Comparison of ENCODE assay signal across 8 cellular contexts in genomic region chr16:2196162-2196980, GRCh38. TPM values are rescaled to one million over a fixed set of nuclear protein-coding genes. Genes with fewer than 3 reads are reported as not detected.
A peak's percentile ranks its signal among the peaks of the same experiment; 100 is the strongest.
DNase-seq lines count a peak whose midpoint lies in the region; FAIRE-seq and TF ChIP-seq lines count a peak whose summit lies in the region.

TSS of gene CASKIN1 (minus strand) at chr16:2196605. CDS start at chr16:2196432, 173 bp downstream.

- DNase-seq in GM13976 (ENCODE audit: low spot score) (peak; percentile 67), immature natural killer cell (no peak), urothelium cell line (ENCODE audit: low spot score) (peak; percentile 52), erythroblast (lab: John Stamatoyannopoulos, UW) (no peak), activated gamma-delta T cell (lab: John Stamatoyannopoulos, UW) (no peak)
- no peak for DNase-seq in activated T-helper 2 cell treated with anti-CD3 and anti-CD28 coated beads, Interferon-gamma antibody, Interleukin-2, Interleukin-4, amounts not matched to agents 10 μg/mL and 5 μg/mL and 100 μg/mL, durations not matched to agents 14 hours and 24 hours and 36 hours (ENCODE audit: low spot score)
- DNase-seq in stimulated activated CD4-positive, alpha-beta T cell treated with anti-CD3 and anti-CD28 coated beads, Interleukin-1b, Interleukin-23, amount 100 ng/mL, for 48 hours = no peak

- peak within 1 kb of the TSS; percentile 56; the same call in 1 of the 2 replicates for H3K4me3 ChIP-seq in ACC112 (ENCODE audit: low read depth, low read length)

- H3K79me2 ChIP-seq in ACC112 (ENCODE audit: control insufficient read depth, insufficient read depth, low read length, unreplicated experiment) = no peaks in the 10 kb centered on the region

- H3K4me1 ChIP-seq in ACC112 (ENCODE audit: control insufficient read depth, insufficient read depth, low read length, unreplicated experiment) = no peaks in the 10 kb centered on the region

- TF ChIP-seq CTCF in GM13976 (IDR thresholded peaks at IDR 0.05; ENCODE audit: borderline replicate concordance, control extremely low read depth, extremely low read depth, insufficient read depth, missing control alignments) = no peak

- no peak within 1 kb of the TSS for H2AFZ ChIP-seq in ACC112 (ENCODE audit: low read length, unreplicated experiment)

- peaks cover 41% of the 10 kb centered on the region for H3K27me3 Mint-ChIP-seq in activated T-helper 2 cell treated with anti-CD3 and anti-CD28 coated beads, Interferon-gamma antibody, Interleukin-2, Interleukin-4, amounts not matched to agents 10 μg/mL and 5 μg/mL and 100 μg/mL, durations not matched to agents 14 hours and 24 hours and 36 hours (ENCODE audit: low read depth)
- peaks cover 4 to 18% (median 10%) of the 10 kb centered on the region in 3 donors for H3K27me3 Mint-ChIP-seq in immature natural killer cell (ENCODE audit: low read depth in 3 of 3)

- peaks cover 49% of the 10 kb centered on the region for H3K27me3 ChIP-seq in ACC112 (ENCODE audit: insufficient read depth, low read length)

- TF ChIP-seq POLR2A in erythroblast (IDR thresholded peaks at IDR 0.05; ENCODE audit: low read length) = no peak

- no peaks in the 10 kb centered on the region for H3K9me3 Mint-ChIP-seq in activated T-helper 2 cell treated with anti-CD3 and anti-CD28 coated beads, Interferon-gamma antibody, Interleukin-2, Interleukin-4, amounts not matched to agents 10 μg/mL and 5 μg/mL and 100 μg/mL, durations not matched to agents 14 hours and 24 hours and 36 hours
- H3K9me3 Mint-ChIP-seq in immature natural killer cell = no peaks in the 10 kb centered on the region

- no peaks in the 10 kb centered on the region for H3K36me3 ChIP-seq in ACC112 (ENCODE audit: insufficient read depth, low read length)

- FAIRE-seq in urothelium cell line (lab: Jason Lieb, UNC) = peak; percentile 9

- H3K27ac Mint-ChIP-seq in activated T-helper 2 cell treated with anti-CD3 and anti-CD28 coated beads, Interferon-gamma antibody, Interleukin-2, Interleukin-4, amounts not matched to agents 10 μg/mL and 5 μg/mL and 100 μg/mL, durations not matched to agents 14 hours and 24 hours and 36 hours = no peak within 1 kb of the TSS
- no peak within 1 kb of the TSS for H3K27ac Mint-ChIP-seq in immature natural killer cell

- H3K4me3 Mint-ChIP-seq in activated T-helper 2 cell treated with anti-CD3 and anti-CD28 coated beads, Interferon-gamma antibody, Interleukin-2, Interleukin-4, amounts not matched to agents 10 μg/mL and 5 μg/mL and 100 μg/mL, durations not matched to agents 14 hours and 24 hours and 36 hours (ENCODE audit: low read depth) = peak within 1 kb of the TSS; percentile 47
- peak within 1 kb of the TSS; percentile 15 to 62 (median 49) for H3K4me3 Mint-ChIP-seq in immature natural killer cell

- no peak within 1 kb of the TSS for H3K27ac ChIP-seq in ACC112 (ENCODE audit: low read depth, low read length)

- in situ Hi-C loops in GM13976 (cut with MboI; ENCODE audit: low sequenced_read_pairs, unreplicated experiment) = no loop called here

- no peaks in the 10 kb centered on the region for H3K4me1 Mint-ChIP-seq in activated T-helper 2 cell treated with anti-CD3 and anti-CD28 coated beads, Interferon-gamma antibody, Interleukin-2, Interleukin-4, amounts not matched to agents 10 μg/mL and 5 μg/mL and 100 μg/mL, durations not matched to agents 14 hours and 24 hours and 36 hours (ENCODE audit: low read depth)
- peaks cover 0 to 5% of the 10 kb centered on the region in 2 donors for H3K4me1 Mint-ChIP-seq in immature natural killer cell

- intact Hi-C loops in activated T-helper 2 cell treated with anti-CD3 and anti-CD28 coated beads, Interferon-gamma antibody, Interleukin-2, Interleukin-4, amounts not matched to agents 10 μg/mL and 5 μg/mL and 100 μg/mL, durations not matched to agents 14 hours and 24 hours and 36 hours (cut with micrococcal nuclease) = no loop called here

- H3K36me3 Mint-ChIP-seq in activated T-helper 2 cell treated with anti-CD3 and anti-CD28 coated beads, Interferon-gamma antibody, Interleukin-2, Interleukin-4, amounts not matched to agents 10 μg/mL and 5 μg/mL and 100 μg/mL, durations not matched to agents 14 hours and 24 hours and 36 hours (ENCODE audit: low read depth) = no peaks in the 10 kb centered on the region
- H3K36me3 Mint-ChIP-seq in immature natural killer cell = peaks cover 0 to 5% (median 0%) of the 10 kb centered on the region in 3 donors

RNA-seq across cellular contexts. Expression of gene CASKIN1, which starts in this region (rescaled TPM):
- 0.48 and 1.0 TPM in 2 replicates for total RNA-seq in activated T-helper 2 cell treated with anti-CD3 and anti-CD28 coated beads, Interferon-gamma antibody, Interleukin-2, Interleukin-4, amounts not matched to agents 10 μg/mL and 5 μg/mL and 100 μg/mL, durations not matched to agents 14 hours and 24 hours and 36 hours
- not detected for polyA plus RNA-seq in immature natural killer cell

Comparison
In these comparisons a context has a peak if more than half of its experiments do, and no peak if none do; other contexts are left out.
1. DNase-seq: peak in GM13976 (single experiment) and urothelium cell line (single experiment); none in activated T-helper 2 cell treated with anti-CD3 and anti-CD28 coated beads, Interferon-gamma antibody, Interleukin-2, Interleukin-4, amounts not matched to agents 10 μg/mL and 5 μg/mL and 100 μg/mL, durations not matched to agents 14 hours and 24 hours and 36 hours (single experiment), immature natural killer cell (0 of 3), erythroblast (0 of 2), stimulated activated CD4-positive, alpha-beta T cell treated with anti-CD3 and anti-CD28 coated beads, Interleukin-1b, Interleukin-23, amount 100 ng/mL, for 48 hours (single experiment) and activated gamma-delta T cell (single experiment).